10 cellular contexts compared by ENCODE assay signal in the genomic region with DNA sequence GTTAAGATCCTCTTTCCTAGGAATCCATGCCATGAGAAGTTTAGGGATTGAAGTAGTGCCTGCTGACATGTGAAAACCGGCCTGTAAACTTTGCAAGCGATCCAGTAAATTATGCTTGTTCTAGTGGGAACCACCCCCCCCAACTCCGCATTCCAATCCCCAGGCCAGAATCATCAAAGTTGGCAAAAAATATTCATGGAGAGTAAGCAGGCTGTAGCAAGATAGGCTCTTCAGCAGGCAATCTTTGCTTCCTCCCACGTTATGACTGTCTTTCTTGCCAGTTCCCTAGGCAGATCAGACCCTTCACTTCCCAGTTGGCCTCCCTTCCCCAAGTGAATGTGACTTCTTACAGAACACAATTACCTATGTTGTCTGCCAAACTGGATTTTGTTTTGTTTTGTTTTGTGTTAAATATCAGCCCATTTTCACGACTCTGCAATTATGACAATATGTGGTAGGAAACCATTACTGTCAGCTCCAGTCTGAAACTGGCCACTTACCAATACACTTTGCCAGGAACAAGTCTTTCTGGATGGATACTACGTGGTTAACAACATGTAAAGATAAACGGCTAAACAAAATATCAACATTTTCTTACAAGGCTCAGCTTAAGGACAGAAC. TPM values are rescaled to one million over a fixed set of nuclear protein-coding genes. Genes with fewer than 3 reads are reported as not detected.
DNase-seq lines count a peak whose midpoint lies in the region; FAIRE-seq and TF ChIP-seq lines count a peak whose summit lies in the region.
"Had no signal": no experiment of that assay in that cellular context is flagged by ENCODE, and none has a peak within 500 bp of the region (broad histone marks: within the 10 kb centered on the region; RNA-seq: fewer than 3 reads in every experiment).

No MANE protein-coding gene starts in this region.

- in situ Hi-C loops in GM13977 (cut with MboI; ENCODE audit: low pct_unique_long_range_greater_than_20kb, low sequenced_read_pairs, unreplicated experiment): no loop called here

- no peaks in the 10 kb centered on the region for H3K36me3 ChIP-seq in MG63

- no peaks in the 10 kb centered on the region for H3K27me3 ChIP-seq in MG63

- TF ChIP-seq CTCF in coronary artery (IDR thresholded peaks at IDR 0.05): no peak
- TF ChIP-seq CTCF in neural crest cell (conservative IDR thresholded peaks at IDR 0.05): no peak
- no peak for TF ChIP-seq CTCF in GM13977 (IDR thresholded peaks at IDR 0.05; ENCODE audit: extremely low read depth, insufficient read depth, missing control alignments)

- no peaks in the 10 kb centered on the region for H3K9me3 ChIP-seq in MG63

- peaks cover 75% of the 10 kb centered on the region for H3K27me3 Mint-ChIP-seq in neural crest cell (ENCODE audit: low read depth)

- peak overlapping the region in 1 of 2 donors; percentile 74 for H3K27ac ChIP-seq in coronary artery
- H3K27ac ChIP-seq: PC-9 had no signal

- FAIRE-seq in RCC 7860 (lab: Jason Lieb, UNC): no peak

- H3K27ac Mint-ChIP-seq in neural crest cell (ENCODE audit: unreplicated experiment): no peak overlapping the region

- no peaks in the 10 kb centered on the region for H3K9me3 Mint-ChIP-seq in neural crest cell

- peaks cover 18% of the 10 kb centered on the region for H3K4me1 Mint-ChIP-seq in neural crest cell

- peak overlapping the region; percentile 75 for H3K4me3 Mint-ChIP-seq in neural crest cell

- DNase-seq in AG08395 (ENCODE audit: low spot score): peak; percentile 31
- peak; percentile 53 for DNase-seq in MG63
- no peak for DNase-seq in coronary artery (ENCODE audit: low spot score)
- no peak for DNase-seq in neural crest cell (ENCODE audit: low read depth, low spot score)
- no peak for DNase-seq in DMS 273 (lab: John Stamatoyannopoulos, UW; ENCODE audit: unreplicated experiment)
- no peak for DNase-seq in GM13977 (ENCODE audit: low spot score)
- no peak for DNase-seq in RCC 7860 (ENCODE audit: low spot score)
- no peak for DNase-seq in OCI-M2 (lab: John Stamatoyannopoulos, UW; ENCODE audit: unreplicated experiment)
- DNase-seq: EL, PC-9 had no signal

- H3K4me3 ChIP-seq in MG63: no peak overlapping the region; the same call in 1 of the 2 replicates
- peak overlapping the region; percentile 81 for H3K4me3 ChIP-seq in coronary artery

- no peaks in the 10 kb centered on the region for H3K36me3 Mint-ChIP-seq in neural crest cell (ENCODE audit: low read depth)

RNA-seq across cellular contexts. Expression of gene PTGER2, which starts 1.1 kb away (rescaled TPM):
- 0.39 and 2.7 TPM in 2 replicates for total RNA-seq in MG63 (2014; rRNA removed; shearing (Covaris generic); ENCODE audit: low replicate concordance)
- total RNA-seq in neural crest cell: not detected in 2 replicates

RNA-seq across cellular contexts. Expression of gene PTGDR, which starts 45.5 kb away (rescaled TPM):
- not detected in 2 replicates for total RNA-seq in MG63 (2014; rRNA removed; shearing (Covaris generic); ENCODE audit: low replicate concordance)
- not detected in 2 replicates for total RNA-seq in neural crest cell
- total RNA-seq: PC-9 had no signal

Comparison
In these comparisons a context has a peak if more than half of its experiments do, and no peak if none do; other contexts are left out.
1. DNase-seq: peak in AG08395 (single experiment) and MG63 (single experiment); none in coronary artery (single experiment), neural crest cell (single experiment), DMS 273 (single experiment), GM13977 (single experiment), RCC 7860 (single experiment) and OCI-M2 (single experiment).